Comparison of ENCODE assay signal across 1 cellular context in genomic region chr20:50116368-50116999, GRCh38.
TF ChIP-seq lines count a peak whose summit lies in the region.

No MANE protein-coding gene starts in this region.

TF ChIP-seq in HepG2, 621 proteins besides CTCF, POLR2A, EP300 and RAD21 (continued from another document and continues in another):
- TF ChIP-seq AFF4 (CRISPR knock-in tag; IDR thresholded peaks at IDR 0.05) (no peak), ZNF501 (CRISPR knock-in tag; IDR thresholded peaks at IDR 0.05) (peak; percentile 26; the same call in 1 of the 2 replicates), MTERF4 (CRISPR knock-in tag; IDR thresholded peaks at IDR 0.05) (no peak), CHD2 (IDR thresholded peaks at IDR 0.05; ENCODE audit: low read depth, low read length) (no peak), MATR3 (CRISPR knock-in tag; IDR thresholded peaks at IDR 0.05) (no peak), PPARG (CRISPR knock-in tag; conservative IDR thresholded peaks at IDR 0.05) (no peak), HOXA7 (CRISPR knock-in tag; IDR thresholded peaks at IDR 0.05) (no peak), ZNF382 (CRISPR knock-in tag; IDR thresholded peaks at IDR 0.05; ENCODE audit: borderline replicate concordance) (no peak), ZNF644 (CRISPR knock-in tag; IDR thresholded peaks at IDR 0.05; ENCODE audit: low read depth) (no peak), CREM (IDR thresholded peaks at IDR 0.05) (no peak), CREM (CRISPR knock-in tag; IDR thresholded peaks at IDR 0.05) (no peak), ETV6 (CRISPR knock-in tag; conservative IDR thresholded peaks at IDR 0.05) (no peak), NFE2 (CRISPR knock-in tag; IDR thresholded peaks at IDR 0.05) (no peak), SOX5 (CRISPR knock-in tag; IDR thresholded peaks at IDR 0.05; ENCODE audit: borderline replicate concordance) (no peak), NBN (conservative IDR thresholded peaks at IDR 0.05) (no peak), SRSF9 (IDR thresholded peaks at IDR 0.05; ENCODE audit: borderline replicate concordance, insufficient read depth, low read depth, low read length, poor library complexity, severe bottlenecking) (no peak), TRIM24 (CRISPR knock-in tag; IDR thresholded peaks at IDR 0.05) (no peak), SRY (CRISPR knock-in tag; IDR thresholded peaks at IDR 0.05) (no peak), ZNF264 (CRISPR knock-in tag; IDR thresholded peaks at IDR 0.05) (no peak), KLF11 (CRISPR knock-in tag; IDR thresholded peaks at IDR 0.05) (no peak), SSRP1 (CRISPR knock-in tag; IDR thresholded peaks at IDR 0.05) (no peak), ZNF496 (CRISPR knock-in tag; IDR thresholded peaks at IDR 0.05; ENCODE audit: insufficient replicate concordance) (no peak), ASH2L (IDR thresholded peaks at IDR 0.05; ENCODE audit: insufficient read length, low read depth, low read length) (no peak), ZNF160 (CRISPR knock-in tag; IDR thresholded peaks at IDR 0.05) (no peak), JUNB (CRISPR knock-in tag; IDR thresholded peaks at IDR 0.05; ENCODE audit: borderline replicate concordance) (no peak), ZFP36L2 (CRISPR knock-in tag; IDR thresholded peaks at IDR 0.05) (no peak), ISX (CRISPR knock-in tag; conservative IDR thresholded peaks at IDR 0.05) (0 out of 2 replicates have a peak, but pooled peaks have one; percentile 46), FOXC1 (CRISPR knock-in tag; IDR thresholded peaks at IDR 0.05; ENCODE audit: borderline replicate concordance) (no peak), HIVEP1 (CRISPR knock-in tag; IDR thresholded peaks at IDR 0.05) (peak; percentile 66), ZNF703 (CRISPR knock-in tag; IDR thresholded peaks at IDR 0.05; ENCODE audit: borderline replicate concordance) (no peak), ZNF577 (CRISPR knock-in tag; IDR thresholded peaks at IDR 0.05; ENCODE audit: borderline replicate concordance, low read depth) (no peak), SMARCC2 (IDR thresholded peaks at IDR 0.05) (no peak), ELF1 (CRISPR knock-in tag; IDR thresholded peaks at IDR 0.05) (no peak), RARA (CRISPR knock-in tag; IDR thresholded peaks at IDR 0.05) (no peak), ZNF768 (CRISPR knock-in tag; IDR thresholded peaks at IDR 0.05) (no peak), ZNF317 (CRISPR knock-in tag; IDR thresholded peaks at IDR 0.05) (no peak), ZNF30 (CRISPR knock-in tag; IDR thresholded peaks at IDR 0.05) (no peak), SNAI1 (CRISPR knock-in tag; IDR thresholded peaks at IDR 0.05; ENCODE audit: borderline replicate concordance) (peak; percentile 80), ZGPAT (CRISPR knock-in tag; IDR thresholded peaks at IDR 0.05) (no peak), ZBTB8A (CRISPR knock-in tag; IDR thresholded peaks at IDR 0.05; ENCODE audit: borderline replicate concordance, low read depth) (no peak; the same call in 1 of the 2 replicates), ZNF225 (CRISPR knock-in tag; IDR thresholded peaks at IDR 0.05) (no peak), ZNF883 (CRISPR knock-in tag; IDR thresholded peaks at IDR 0.05; ENCODE audit: not compliant biosample characterization) (peak; percentile 35), ZNF616 (CRISPR knock-in tag; IDR thresholded peaks at IDR 0.05; ENCODE audit: low read depth) (no peak), HHEX (CRISPR knock-in tag; IDR thresholded peaks at IDR 0.05) (no peak), ZFP1 (CRISPR knock-in tag; IDR thresholded peaks at IDR 0.05) (no peak), MAZ (IDR thresholded peaks at IDR 0.05; ENCODE audit: borderline replicate concordance, low read depth, low read length) (no peak), MAZ (CRISPR knock-in tag; IDR thresholded peaks at IDR 0.05; ENCODE audit: low read depth) (peak; percentile 4; the same call in 1 of the 2 replicates), ZNF605 (CRISPR knock-in tag; IDR thresholded peaks at IDR 0.05) (no peak), MBNL3 (CRISPR knock-in tag; conservative IDR thresholded peaks at IDR 0.05) (no peak), ZNF33A (CRISPR knock-in tag; IDR thresholded peaks at IDR 0.05; ENCODE audit: borderline replicate concordance) (no peak), ZNF7 (CRISPR knock-in tag; IDR thresholded peaks at IDR 0.05) (no peak), KDM4B (CRISPR knock-in tag; IDR thresholded peaks at IDR 0.05) (no peak), ZNF430 (CRISPR knock-in tag; IDR thresholded peaks at IDR 0.05) (no peak), TARDBP (CRISPR knock-in tag; IDR thresholded peaks at IDR 0.05) (no peak)
- TF ChIP-seq, protein P1, sequence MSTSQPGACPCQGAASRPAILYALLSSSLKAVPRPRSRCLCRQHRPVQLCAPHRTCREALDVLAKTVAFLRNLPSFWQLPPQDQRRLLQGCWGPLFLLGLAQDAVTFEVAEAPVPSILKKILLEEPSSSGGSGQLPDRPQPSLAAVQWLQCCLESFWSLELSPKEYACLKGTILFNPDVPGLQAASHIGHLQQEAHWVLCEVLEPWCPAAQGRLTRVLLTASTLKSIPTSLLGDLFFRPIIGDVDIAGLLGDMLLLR (CRISPR knock-in tag; IDR thresholded peaks at IDR 0.05) = no peak; the same call in 1 of the 2 replicates
- TF ChIP-seq, protein P2, sequence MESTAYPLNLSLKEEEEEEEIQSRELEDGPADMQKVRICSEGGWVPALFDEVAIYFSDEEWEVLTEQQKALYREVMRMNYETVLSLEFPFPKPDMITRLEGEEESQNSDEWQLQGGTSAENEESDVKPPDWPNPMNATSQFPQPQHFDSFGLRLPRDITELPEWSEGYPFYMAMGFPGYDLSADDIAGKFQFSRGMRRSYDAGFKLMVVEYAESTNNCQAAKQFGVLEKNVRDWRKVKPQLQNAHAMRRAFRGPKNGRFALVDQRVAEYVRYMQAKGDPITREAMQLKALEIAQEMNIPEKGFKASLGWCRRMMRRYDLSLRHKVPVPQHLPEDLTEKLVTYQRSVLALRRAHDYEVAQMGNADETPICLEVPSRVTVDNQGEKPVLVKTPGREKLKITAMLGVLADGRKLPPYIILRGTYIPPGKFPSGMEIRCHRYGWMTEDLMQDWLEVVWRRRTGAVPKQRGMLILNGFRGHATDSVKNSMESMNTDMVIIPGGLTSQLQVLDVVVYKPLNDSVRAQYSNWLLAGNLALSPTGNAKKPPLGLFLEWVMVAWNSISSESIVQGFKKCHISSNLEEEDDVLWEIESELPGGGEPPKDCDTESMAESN (CRISPR knock-in tag; conservative IDR thresholded peaks at IDR 0.05) = no peak
- TF ChIP-seq, protein P3, sequence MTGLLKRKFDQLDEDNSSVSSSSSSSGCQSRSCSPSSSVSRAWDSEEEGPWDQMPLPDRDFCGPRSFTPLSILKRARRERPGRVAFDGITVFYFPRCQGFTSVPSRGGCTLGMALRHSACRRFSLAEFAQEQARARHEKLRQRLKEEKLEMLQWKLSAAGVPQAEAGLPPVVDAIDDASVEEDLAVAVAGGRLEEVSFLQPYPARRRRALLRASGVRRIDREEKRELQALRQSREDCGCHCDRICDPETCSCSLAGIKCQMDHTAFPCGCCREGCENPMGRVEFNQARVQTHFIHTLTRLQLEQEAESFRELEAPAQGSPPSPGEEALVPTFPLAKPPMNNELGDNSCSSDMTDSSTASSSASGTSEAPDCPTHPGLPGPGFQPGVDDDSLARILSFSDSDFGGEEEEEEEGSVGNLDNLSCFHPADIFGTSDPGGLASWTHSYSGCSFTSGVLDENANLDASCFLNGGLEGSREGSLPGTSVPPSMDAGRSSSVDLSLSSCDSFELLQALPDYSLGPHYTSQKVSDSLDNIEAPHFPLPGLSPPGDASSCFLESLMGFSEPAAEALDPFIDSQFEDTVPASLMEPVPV (CRISPR knock-in tag; IDR thresholded peaks at IDR 0.05) = no peak
- TF ChIP-seq, protein P4, sequence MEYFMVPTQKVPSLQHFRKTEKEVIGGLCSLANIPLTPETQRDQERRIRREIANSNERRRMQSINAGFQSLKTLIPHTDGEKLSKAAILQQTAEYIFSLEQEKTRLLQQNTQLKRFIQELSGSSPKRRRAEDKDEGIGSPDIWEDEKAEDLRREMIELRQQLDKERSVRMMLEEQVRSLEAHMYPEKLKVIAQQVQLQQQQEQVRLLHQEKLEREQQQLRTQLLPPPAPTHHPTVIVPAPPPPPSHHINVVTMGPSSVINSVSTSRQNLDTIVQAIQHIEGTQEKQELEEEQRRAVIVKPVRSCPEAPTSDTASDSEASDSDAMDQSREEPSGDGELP (IDR thresholded peaks at IDR 0.05; ENCODE audit: borderline replicate concordance, low read depth) = no peak
- TF ChIP-seq, protein P5, sequence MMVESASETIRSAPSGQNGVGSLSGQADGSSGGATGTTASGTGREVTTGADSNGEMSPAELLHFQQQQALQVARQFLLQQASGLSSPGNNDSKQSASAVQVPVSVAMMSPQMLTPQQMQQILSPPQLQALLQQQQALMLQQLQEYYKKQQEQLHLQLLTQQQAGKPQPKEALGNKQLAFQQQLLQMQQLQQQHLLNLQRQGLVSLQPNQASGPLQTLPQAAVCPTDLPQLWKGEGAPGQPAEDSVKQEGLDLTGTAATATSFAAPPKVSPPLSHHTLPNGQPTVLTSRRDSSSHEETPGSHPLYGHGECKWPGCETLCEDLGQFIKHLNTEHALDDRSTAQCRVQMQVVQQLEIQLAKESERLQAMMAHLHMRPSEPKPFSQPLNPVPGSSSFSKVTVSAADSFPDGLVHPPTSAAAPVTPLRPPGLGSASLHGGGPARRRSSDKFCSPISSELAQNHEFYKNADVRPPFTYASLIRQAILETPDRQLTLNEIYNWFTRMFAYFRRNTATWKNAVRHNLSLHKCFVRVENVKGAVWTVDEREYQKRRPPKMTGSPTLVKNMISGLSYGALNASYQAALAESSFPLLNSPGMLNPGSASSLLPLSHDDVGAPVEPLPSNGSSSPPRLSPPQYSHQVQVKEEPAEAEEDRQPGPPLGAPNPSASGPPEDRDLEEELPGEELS (CRISPR knock-in tag; IDR thresholded peaks at IDR 0.05) = no peak
- TF ChIP-seq, protein P6, sequence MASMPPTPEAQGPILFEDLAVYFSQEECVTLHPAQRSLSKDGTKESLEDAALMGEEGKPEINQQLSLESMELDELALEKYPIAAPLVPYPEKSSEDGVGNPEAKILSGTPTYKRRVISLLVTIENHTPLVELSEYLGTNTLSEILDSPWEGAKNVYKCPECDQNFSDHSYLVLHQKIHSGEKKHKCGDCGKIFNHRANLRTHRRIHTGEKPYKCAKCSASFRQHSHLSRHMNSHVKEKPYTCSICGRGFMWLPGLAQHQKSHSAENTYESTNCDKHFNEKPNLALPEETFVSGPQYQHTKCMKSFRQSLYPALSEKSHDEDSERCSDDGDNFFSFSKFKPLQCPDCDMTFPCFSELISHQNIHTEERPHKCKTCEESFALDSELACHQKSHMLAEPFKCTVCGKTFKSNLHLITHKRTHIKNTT (CRISPR knock-in tag; IDR thresholded peaks at IDR 0.05) = 0 out of 2 replicates have a peak, but pooled peaks have one; percentile 70
